In genomic region chr5:81021486-81021885, GRCh38 we compare ENCODE assay signal across 27 cellular contexts.
DNase-seq lines count a peak whose midpoint lies in the region; ATAC-seq and TF ChIP-seq lines count a peak whose summit lies in the region.
"Had no signal": no experiment of that assay in that cellular context is flagged by ENCODE, and none has a peak within 500 bp of the region (broad histone marks: within the 10 kb centered on the region; RNA-seq: fewer than 3 reads in every experiment).

No MANE protein-coding gene starts in this region.

- in situ Hi-C loops in mammary epithelial cell (cut with MboI; ENCODE audit: low sequenced_read_pairs in 2 of 2), result no loop called here

- intact Hi-C loops in mammary epithelial cell (cut with micrococcal nuclease) (no loop called here), MCF 10A (cut with micrococcal nuclease) (no loop called here)

- H3K4me3 Mint-ChIP-seq in MCF 10A (ENCODE audit: unreplicated experiment), result no peak overlapping the region
- H3K4me3 Mint-ChIP-seq: activated CD4-positive, alpha-beta T cell treated with anti-CD3 and anti-CD28 coated beads for 36 hours; natural killer cell treated with Interleukin-12 subunit alpha and Interleukin-12 subunit beta and Interleukin-15 and Interleukin-18, amount 100 ng/mL, for 72 hours had no signal

- H3K36me3 Mint-ChIP-seq in MCF 10A (ENCODE audit: insufficient read depth, unreplicated experiment), result no peaks in the 10 kb centered on the region
- H3K36me3 Mint-ChIP-seq: natural killer cell treated with Interleukin-12 subunit alpha and Interleukin-12 subunit beta and Interleukin-15 and Interleukin-18, amount 100 ng/mL, for 72 hours had no signal

- no peak overlapping the region for H3K27ac Mint-ChIP-seq in MCF 10A (ENCODE audit: low read depth, unreplicated experiment)
- H3K27ac Mint-ChIP-seq: activated CD4-positive, alpha-beta T cell treated with anti-CD3 and anti-CD28 coated beads for 36 hours; activated naive CD4-positive, alpha-beta T cell treated with anti-CD3 and anti-CD28 coated beads, Interleukin-2, amount 50 U/mL, for 72 hours; natural killer cell treated with Interleukin-12 subunit alpha and Interleukin-12 subunit beta and Interleukin-15 and Interleukin-18, amount 100 ng/mL, for 72 hours had no signal

- no peaks in the 10 kb centered on the region for H3K79me2 ChIP-seq in mammary epithelial cell (ENCODE audit: insufficient read depth, low read length)

- no peak overlapping the region for H3K4me2 ChIP-seq in mammary epithelial cell (ENCODE audit: insufficient read depth, low read depth, low read length)
- H3K4me2 ChIP-seq: A549 had no signal

- dilution Hi-C loops in mammary epithelial cell (cut with HindIII; ENCODE audit: low sequenced_read_pairs), result no loop called here

- peak; percentile 30 for DNase-seq in mammary epithelial cell
- no peak for DNase-seq in MCF 10A (ENCODE audit: unreplicated experiment)
- DNase-seq in amniotic epithelial cell (ENCODE audit: low read depth), result peak; percentile 75
- peak; percentile 29 for DNase-seq in kidney epithelial cell (ENCODE audit: low read depth)
- no peak for DNase-seq in DMS79 (lab: John Stamatoyannopoulos, UW)
- DNase-seq: activated CD4-positive, alpha-beta T cell treated with anti-CD3 and anti-CD28 coated beads for 36 hours; brain microvascular endothelial cell; effector memory CD8-positive, alpha-beta T cell; EL; glutamatergic neuron; KG1; NCI-H187 treated with DMSO at 0.1 percent for 48 hours; SIG-M5; stimulated activated CD4-positive, alpha-beta T cell treated with anti-CD3 and anti-CD28 coated beads, Interleukin-12 subunit alpha, Interleukin-12 subunit beta, amount 100 ng/mL, for 4 hours; stimulated activated CD4-positive, alpha-beta T cell treated with anti-CD3 and anti-CD28 coated beads, Interleukin-4, amount 100 ng/mL, for 4 hours; T-helper 1 cell; upper lobe of left lung had no signal

- TF ChIP-seq CTCF in mammary epithelial cell (conservative IDR thresholded peaks at IDR 0.05 in 1 of 2, IDR thresholded peaks at IDR 0.05 in 1 of 2; ENCODE audit: extremely low read depth in 1 of 2, insufficient read depth in 1 of 2, low read depth in 1 of 2, low read length in 2 of 2) (no peak), MCF 10A (IDR thresholded peaks at IDR 0.05; ENCODE audit: unreplicated experiment) (no peak), kidney epithelial cell (IDR thresholded peaks at IDR 0.05; ENCODE audit: insufficient read depth, low read length, poor library complexity, severe bottlenecking) (no peak)

- POLR2A ChIA-PET in MCF 10A (lab: Yijun Ruan, JAX), result no interaction called here

- H3K9me3 ChIP-seq in mammary epithelial cell (replicated peaks; ENCODE audit: insufficient read depth, low read length), result no peaks in the 10 kb centered on the region
- H3K9me3 ChIP-seq: A549, esophagus muscularis mucosa, right atrium auricular region, upper lobe of left lung had no signal

- CTCF ChIA-PET in mammary epithelial cell (lab: Charles Lee; ENCODE audit: low non-redundant PET) (no interaction called here), MCF 10A (lab: Yijun Ruan, JAX) (no interaction called here)

- no peak overlapping the region for H3K4me3 ChIP-seq in mammary epithelial cell (replicated peaks in 1 of 3; ENCODE audit: insufficient read depth in 1 of 3, low read depth in 2 of 3, low read length in 3 of 3)
- H3K4me3 ChIP-seq in kidney epithelial cell (ENCODE audit: low read depth, low read length), result no peak overlapping the region
- H3K4me3 ChIP-seq: A549, esophagus muscularis mucosa, right atrium auricular region, upper lobe of left lung had no signal

- no peak for ATAC-seq in GM21825 (IDR thresholded peaks at IDR 0.05; ENCODE audit: unreplicated experiment)
- ATAC-seq in GM18873 (IDR thresholded peaks at IDR 0.05; ENCODE audit: low FRiP score, unreplicated experiment), result no peak
- no peak for ATAC-seq in SK-N-SH treated with all-trans-retinoic acid at 6 μM for 48 hours
- ATAC-seq: activated CD4-positive, alpha-beta T cell treated with anti-CD3 and anti-CD28 coated beads for 36 hours; activated naive CD4-positive, alpha-beta T cell treated with anti-CD3 and anti-CD28 coated beads, Interleukin-2, amount 50 U/mL, for 72 hours; left lobe of liver; PC-3 had no signal

- no peak overlapping the region for H3K9ac ChIP-seq in mammary epithelial cell (ENCODE audit: insufficient read depth, low read length)

- peaks cover 11% of the 10 kb centered on the region for H3K4me1 ChIP-seq in mammary epithelial cell (ENCODE audit: insufficient read depth, low read length)
- H3K4me1 ChIP-seq: esophagus muscularis mucosa, right atrium auricular region, upper lobe of left lung had no signal

- peaks cover 41% of the 10 kb centered on the region for H3K27me3 Mint-ChIP-seq in MCF 10A (ENCODE audit: insufficient read depth, unreplicated experiment)
- H3K27me3 Mint-ChIP-seq: activated CD4-positive, alpha-beta T cell treated with anti-CD3 and anti-CD28 coated beads for 36 hours had no signal

- H3K4me1 Mint-ChIP-seq in MCF 10A (ENCODE audit: insufficient read depth, unreplicated experiment), result peaks cover 18% of the 10 kb centered on the region

- peaks cover 3% of the 10 kb centered on the region for H3K27me3 ChIP-seq in mammary epithelial cell (ENCODE audit: insufficient read depth, low read length)
- H3K27me3 ChIP-seq in kidney epithelial cell (ENCODE audit: control insufficient read depth, insufficient read depth, low read length), result no peaks in the 10 kb centered on the region
- H3K27me3 ChIP-seq: brain microvascular endothelial cell, right atrium auricular region, upper lobe of left lung had no signal

- BruUV-seq in mammary epithelial cell (replicated peaks; lab: Mats Ljungman, UMichigan) (no TSS peak), MCF 10A (replicated peaks; lab: Mats Ljungman, UMichigan) (no TSS peak)

- no peaks in the 10 kb centered on the region for H3K9me3 Mint-ChIP-seq in MCF 10A (ENCODE audit: unreplicated experiment)
- H3K9me3 Mint-ChIP-seq: effector memory CD8-positive, alpha-beta T cell; natural killer cell treated with Interleukin-12 subunit alpha and Interleukin-12 subunit beta and Interleukin-15 and Interleukin-18, amount 100 ng/mL, for 72 hours had no signal

- H4K20me1 ChIP-seq in mammary epithelial cell (ENCODE audit: insufficient read depth, low read length), result no peaks in the 10 kb centered on the region

- WGBS in mammary epithelial cell (ENCODE audit: low coverage, missing lambda C conversion rate), result 74% methylated on average over 4 of the region's 4 CpGs

- H3K36me3 ChIP-seq in mammary epithelial cell (ENCODE audit: insufficient read depth, low read length) (no peaks in the 10 kb centered on the region), kidney epithelial cell (ENCODE audit: control insufficient read depth, insufficient read depth, low read length) (no peaks in the 10 kb centered on the region)
- H3K36me3 ChIP-seq: brain microvascular endothelial cell, esophagus muscularis mucosa, right atrium auricular region, upper lobe of left lung had no signal

- no peak overlapping the region for H3K27ac ChIP-seq in mammary epithelial cell (ENCODE audit: insufficient read depth, low read depth, low read length)
- H3K27ac ChIP-seq: A549, brain microvascular endothelial cell, esophagus muscularis mucosa, right atrium auricular region, upper lobe of left lung had no signal

- H2AFZ ChIP-seq in mammary epithelial cell (ENCODE audit: low read depth, low read length), result no peak overlapping the region

TF ChIP-seq in SK-N-SH treated with all-trans-retinoic acid at 6 μM for 48 hours, 23 proteins besides CTCF, POLR2A, EP300 and RAD21 (continues in another document):
- TF ChIP-seq ZFP3 (CRISPR knock-in tag; IDR thresholded peaks at IDR 0.05) (no peak), PATZ1 (CRISPR knock-in tag; IDR thresholded peaks at IDR 0.05; ENCODE audit: borderline replicate concordance) (no peak), POU6F1 (CRISPR knock-in tag; IDR thresholded peaks at IDR 0.05; ENCODE audit: borderline replicate concordance, low read depth) (no peak), CREB5 (CRISPR knock-in tag; IDR thresholded peaks at IDR 0.05; ENCODE audit: low read depth) (no peak), ZNF70 (CRISPR knock-in tag; IDR thresholded peaks at IDR 0.05) (no peak), ZNF8 (CRISPR knock-in tag; IDR thresholded peaks at IDR 0.05) (no peak)

Comparison
In these comparisons a context has a peak if more than half of its experiments do, and no peak if none do; other contexts are left out.
1. DNase-seq: peak in mammary epithelial cell (single experiment), amniotic epithelial cell (single experiment) and kidney epithelial cell (single experiment); none in MCF 10A (single experiment) and DMS79 (single experiment).